8 cellular contexts compared by ENCODE assay signal in genomic region chr12:66087365-66087943, GRCh38. TPM values are rescaled to one million over a fixed set of nuclear protein-coding genes. Genes with fewer than 3 reads are reported as not detected.
DNase-seq lines count a peak whose midpoint lies in the region; ATAC-seq and TF ChIP-seq lines count a peak whose summit lies in the region.

No MANE protein-coding gene starts in this region.

- peak; percentile 63 for TF ChIP-seq CTCF in WI38 (IDR thresholded peaks at IDR 0.05; ENCODE audit: low read depth, low read length)
- peak; percentile 48 to 91 (median 76) for TF ChIP-seq CTCF in dorsolateral prefrontal cortex (IDR thresholded peaks at IDR 0.05 in 54 of 56, conservative IDR thresholded peaks at IDR 0.05 in 2 of 56; ENCODE audit: low read depth in 1 of 56, partially characterized antibody in 56 of 56)
- peak; percentile 74 for TF ChIP-seq CTCF in lower lobe of right lung (IDR thresholded peaks at IDR 0.05)

- no peaks in the 10 kb centered on the region for H3K9me3 ChIP-seq in lower lobe of right lung

- ATAC-seq in HG02588 (IDR thresholded peaks at IDR 0.05; ENCODE audit: unreplicated experiment), result peak; percentile 76
- peak; percentile 74 for ATAC-seq in lower lobe of right lung

- H3K4me3 ChIP-seq in WI38 (ENCODE audit: low read depth, low read length) (no peak overlapping the region), dorsolateral prefrontal cortex (no peak overlapping the region), lower lobe of right lung (no peak overlapping the region)

- DNase-seq in NCI-H1436 (lab: John Stamatoyannopoulos, UW) (peak; percentile 11), NCI-H1436 treated with DMSO at 0.1 percent for 48 hours (lab: John Stamatoyannopoulos, UW) (no peak), NCI-H1694 treated with DMSO at 0.1 percent for 48 hours (lab: John Stamatoyannopoulos, UW) (peak; percentile 40), dorsolateral prefrontal cortex (peak in 8 of 10 donors; percentile 30 to 77 (median 60)), lower lobe of right lung (peak; percentile 56)
- peak; percentile 19 to 25 for DNase-seq in stimulated activated CD8-positive, alpha-beta memory T cell treated with anti-CD3 and anti-CD28 coated beads, Interleukin-7, amount 100 ng/mL, for 1 hour (ENCODE audit: low read depth in 2 of 2)

- intact Hi-C loops in dorsolateral prefrontal cortex (cut with DNase I), result loop anchor here (5.0 kb wide), 2 partner anchors 485 to 530 kb away; no protein-coding TSS in a partner anchor
- intact Hi-C loops in lower lobe of right lung (cut with DNase I), result loop anchor here (10.0 kb wide), 1 partner anchor 773 kb away; no protein-coding TSS in a partner anchor

- peaks cover 0 to 8% (median 0%) of the 10 kb centered on the region in 45 donors for H3K27me3 ChIP-seq in dorsolateral prefrontal cortex
- H3K27me3 ChIP-seq in lower lobe of right lung (ENCODE audit: low read depth), result peaks cover 3% of the 10 kb centered on the region

- H3K27ac ChIP-seq in dorsolateral prefrontal cortex, result no peak overlapping the region
- no peak overlapping the region for H3K27ac ChIP-seq in lower lobe of right lung

- peaks cover 3% of the 10 kb centered on the region for H3K4me1 ChIP-seq in lower lobe of right lung

- H3K36me3 ChIP-seq in lower lobe of right lung, result no peaks in the 10 kb centered on the region

RNA-seq across cellular contexts. Expression of gene LLPH, which starts 43.1 kb away (rescaled TPM):
- total RNA-seq in dorsolateral prefrontal cortex (10 to 100 TPM in 118 of 120 experiments, 1 to 10 TPM in 2; 9.3 to 25.5 (median 15.7) TPM), lower lobe of right lung (19.3 TPM)
